In the genomic region with DNA sequence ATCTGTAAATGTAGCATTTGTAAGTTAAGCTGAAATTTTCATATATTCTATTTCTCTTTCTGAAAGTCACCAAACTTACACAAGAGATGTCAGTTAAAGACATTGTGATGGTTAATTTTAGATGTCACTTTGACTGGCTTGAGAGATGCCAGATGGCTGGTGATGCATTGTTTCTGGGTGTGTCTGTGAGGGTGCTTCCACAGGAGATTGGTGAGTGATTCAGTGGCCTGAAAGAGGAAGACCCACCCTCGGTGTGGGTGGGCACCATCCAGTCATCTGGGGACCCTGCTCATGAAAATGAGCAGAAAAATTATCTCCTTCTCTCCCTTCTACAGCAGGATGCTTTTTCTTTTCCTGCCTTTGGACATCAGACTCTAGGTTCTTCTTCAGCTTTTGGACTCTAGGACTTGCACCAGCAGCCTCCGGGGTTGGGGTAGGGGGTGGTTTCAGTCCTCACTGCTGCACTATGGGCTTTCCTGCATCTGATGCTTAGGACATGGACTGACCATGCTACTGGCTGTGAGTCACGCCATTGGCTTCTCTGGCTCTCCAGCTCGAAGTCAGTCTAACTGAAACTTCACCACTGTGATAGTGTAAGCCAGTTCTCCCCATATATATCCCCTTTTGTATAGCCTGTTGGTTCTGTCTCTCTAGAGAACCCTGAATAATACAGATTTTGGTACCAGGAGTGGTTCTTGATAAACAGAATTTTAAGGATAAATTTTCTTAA, we compare ENCODE assay signal across 7 cellular contexts. TPM values are rescaled to one million over a fixed set of nuclear protein-coding genes. Genes with fewer than 3 reads are reported as not detected.
DNase-seq lines count a peak whose midpoint lies in the region; ATAC-seq, FAIRE-seq and TF ChIP-seq lines count a peak whose summit lies in the region.

No MANE protein-coding gene starts in this region.

- H3K27ac ChIP-seq in GM12878 (ENCODE audit: control insufficient read depth, insufficient read depth) = no peak overlapping the region

- H3K27me3 Mint-ChIP-seq in natural killer cell treated with Interleukin-12 subunit alpha and Interleukin-12 subunit beta and Interleukin-15 and Interleukin-18, amount 100 ng/mL, for 72 hours = peaks cover 9 to 12% of the 10 kb centered on the region in 2 donors

- H3K4me1 ChIP-seq in Loucy (ENCODE audit: insufficient read depth, low read length, poor library complexity, severe bottlenecking) (peaks cover 21% of the 10 kb centered on the region), GM12878 (ENCODE audit: control insufficient read depth, insufficient read depth, low read length) (peaks cover 12% of the 10 kb centered on the region)

- H3K9me3 ChIP-seq in Loucy (ENCODE audit: insufficient read depth, low read depth, low read length) (no peaks in the 10 kb centered on the region), GM12878 (replicated peaks; ENCODE audit: control insufficient read depth, insufficient read depth, low read length) (no peaks in the 10 kb centered on the region; the same call in 1 of the 3 replicates)

- no peaks in the 10 kb centered on the region for H3K36me3 ChIP-seq in Loucy (ENCODE audit: insufficient read depth, low read length)
- H3K36me3 ChIP-seq in GM12878 (ENCODE audit: control insufficient read depth in 2 of 2, insufficient read depth in 2 of 2, low read length in 1 of 2) = no peaks in the 10 kb centered on the region

- RAD21 ChIA-PET in GM12878 (lab: Charles Lee; ENCODE audit: unreplicated experiment) = interaction anchor here (0.5 to 4.5 kb wide), 6 partner anchors 15 to 270 kb away, joined by 3 to 70 read pairs (median 6); no protein-coding TSS in a partner anchor

- H4K20me1 ChIP-seq in Loucy (ENCODE audit: insufficient read depth, low read length, poor library complexity, severe bottlenecking) = no peaks in the 10 kb centered on the region
- H4K20me1 ChIP-seq in GM12878 (ENCODE audit: control insufficient read depth, insufficient read depth) = no peaks in the 10 kb centered on the region

- no peak overlapping the region for H3K27ac Mint-ChIP-seq in natural killer cell treated with Interleukin-12 subunit alpha and Interleukin-12 subunit beta and Interleukin-15 and Interleukin-18, amount 100 ng/mL, for 72 hours

- H3K27me3 ChIP-seq in Loucy (ENCODE audit: insufficient read depth, low read length, poor library complexity, severe bottlenecking) (no peaks in the 10 kb centered on the region), GM12878 (replicated peaks in 1 of 2; ENCODE audit: control insufficient read depth in 2 of 2, insufficient read depth in 2 of 2, low read length in 1 of 2) (no peaks in the 10 kb centered on the region)

- 26% methylated on average over 4 of the region's 4 CpGs for WGBS in GM12878 (ENCODE audit: insufficient coverage, insufficient replicate concordance, low lambda C conversion rate, missing lambda C conversion rate)

- no peak for TF ChIP-seq POLR2A in GM12878 (IDR thresholded peaks at IDR 0.05; ENCODE audit: low read depth, low read length)

- no peak for TF ChIP-seq RAD21 in GM12878 (IDR thresholded peaks at IDR 0.05; ENCODE audit: insufficient read depth, low read depth, low read length)

- in situ Hi-C loops in GM12878 (cut with MboI) = loop anchor here (10.0 kb wide), 1 partner anchor 759 kb away; no protein-coding TSS in a partner anchor

- ATAC-seq in GM12878 (peak; percentile 50), HG02571 (IDR thresholded peaks at IDR 0.05; ENCODE audit: unreplicated experiment) (no peak)
- ATAC-seq in natural killer cell treated with Interleukin-12 subunit alpha and Interleukin-12 subunit beta and Interleukin-15 and Interleukin-18, amount 100 ng/mL, for 72 hours = no peak

- CTCF ChIA-PET in GM12878 (lab: Yijun Ruan, JAX) = interaction anchor here (0.6 to 7.8 kb wide), 10 partner anchors 12 to 756 kb away, joined by 3 to 104 read pairs (median 5); a partner anchor contains a TSS

- H3K4me3 Mint-ChIP-seq in natural killer cell treated with Interleukin-12 subunit alpha and Interleukin-12 subunit beta and Interleukin-15 and Interleukin-18, amount 100 ng/mL, for 72 hours = no peak overlapping the region

- POLR2A ChIA-PET in GM12878 (lab: Charles Lee) = no interaction called here

- no peaks in the 10 kb centered on the region for H3K9me2 ChIP-seq in Loucy (replicated peaks; ENCODE audit: low read depth, low read length)

- intact Hi-C loops in GM12878 (cut with micrococcal nuclease; ENCODE audit: unreplicated experiment) = loop anchor here (5.0 to 10.0 kb wide), 2 partner anchors 221 to 759 kb away; a partner anchor contains a TSS

- BruUV-seq in GM12878 (replicated peaks; lab: Mats Ljungman, UMichigan) = no TSS peak

- H3K9ac ChIP-seq in Loucy (ENCODE audit: low read depth, low read length, poor library complexity, severe bottlenecking) (no peak overlapping the region), GM12878 (ENCODE audit: control insufficient read depth, insufficient read depth, low read length) (no peak overlapping the region)

- H3K36me3 Mint-ChIP-seq in natural killer cell treated with Interleukin-12 subunit alpha and Interleukin-12 subunit beta and Interleukin-15 and Interleukin-18, amount 100 ng/mL, for 72 hours = no peaks in the 10 kb centered on the region

- no peaks in the 10 kb centered on the region for H3K79me2 ChIP-seq in Loucy (ENCODE audit: insufficient read depth, low read length)
- H3K79me2 ChIP-seq in GM12878 (ENCODE audit: control insufficient read depth, insufficient read depth, low read length) = no peaks in the 10 kb centered on the region

- no peak for FAIRE-seq in GM12878 (lab: Jason Lieb, UNC)

- H3K4me2 ChIP-seq in Loucy (ENCODE audit: low read depth, low read length, poor library complexity, severe bottlenecking) = peak overlapping the region; percentile 9
- H3K4me2 ChIP-seq in GM12878 (ENCODE audit: control insufficient read depth, insufficient read depth) = no peak overlapping the region

- H3K9me3 Mint-ChIP-seq in natural killer cell treated with Interleukin-12 subunit alpha and Interleukin-12 subunit beta and Interleukin-15 and Interleukin-18, amount 100 ng/mL, for 72 hours = peaks cover 3% of the 10 kb centered on the region

- no peak for TF ChIP-seq EP300 in GM12878 (IDR thresholded peaks at IDR 0.05; ENCODE audit: borderline replicate concordance in 1 of 2, control insufficient read depth in 1 of 2, low read depth in 2 of 2, low read length in 2 of 2)

- DNase-seq in GM03348 (ENCODE audit: low spot score) = peak; percentile 70
- no peak for DNase-seq in GM12878 (ENCODE audit: low read depth, low spot score)
- peak; percentile 6 for DNase-seq in stimulated activated CD4-positive, alpha-beta T cell treated with anti-CD3 and anti-CD28 coated beads, Interleukin-4, amount 100 ng/mL, for 1 hour
- DNase-seq in natural killer cell treated with Interleukin-12 subunit alpha and Interleukin-12 subunit beta and Interleukin-15 and Interleukin-18, amount 100 ng/mL, for 72 hours (ENCODE audit: low spot score) = no peak
- DNase-seq in NCI-H146 (lab: John Stamatoyannopoulos, UW) = no peak

- SMC1A ChIA-PET in GM12878 (lab: Charles Lee; ENCODE audit: uncharacterized antibody, unreplicated experiment) = interaction anchor here (0.6 to 16.7 kb wide), 9 partner anchors 26 to 270 kb away, joined by 4 to 242 read pairs (median 10); partner anchors contain the start of genes ART4 and ERP27

- H3K4me3 ChIP-seq in Loucy (ENCODE audit: low read length, poor library complexity, severe bottlenecking) (no peak overlapping the region), GM12878 (no peak overlapping the region)

- H2AFZ ChIP-seq in Loucy (ENCODE audit: low read length) (peak overlapping the region; percentile 66), GM12878 (ENCODE audit: control insufficient read depth, low read depth, low read length) (no peak overlapping the region)

- no peak for TF ChIP-seq CTCF in Loucy (conservative IDR thresholded peaks at IDR 0.05; ENCODE audit: low read length)
- TF ChIP-seq CTCF in GM12878 (IDR thresholded peaks at IDR 0.05 in 2 of 3, conservative IDR thresholded peaks at IDR 0.05 in 1 of 3; ENCODE audit: control insufficient read depth in 2 of 3, extremely low read depth in 1 of 3, insufficient read depth in 1 of 3, low read depth in 3 of 3, low read length in 3 of 3) = no peak

- H3F3A ChIP-seq in Loucy (ENCODE audit: low read depth) = no peaks in the 10 kb centered on the region

- H3K4me1 Mint-ChIP-seq in natural killer cell treated with Interleukin-12 subunit alpha and Interleukin-12 subunit beta and Interleukin-15 and Interleukin-18, amount 100 ng/mL, for 72 hours (ENCODE audit: low read depth in 2 of 2) = peaks cover 4 to 6% of the 10 kb centered on the region in 2 donors

RNA-seq across cellular contexts. Expression of gene PDE6H, which starts 20.9 kb away (rescaled TPM):
- total RNA-seq in GM12878 (2013; cell fraction: nucleolus; rRNA removed) = not detected in 2 replicates
- total RNA-seq in GM12878 (2014; rRNA removed) (0.33 TPM in 1 of 2 replicates, not detected in the other), GM12878 (2014; rRNA removed; fragmentation: Illumina TruSeq; extraction: Trizol) (not detected in 2 replicates), GM12878 (2021) (not detected in 2 replicates)
- not detected for polyA plus RNA-seq in GM12878 (2011; ENCODE audit: low read depth)
- polyA plus RNA-seq in GM12878 (2011; rRNA removed) (0.16 and 0.29 TPM in 2 replicates), GM12878 (2014; fragmentation: Illumina TruSeq; extraction: Trizol) (not detected in 2 replicates), GM12878 (2014; fragmentation: Nextera tagmentation; extraction: Ambion mirVana) (not detected), GM12878 (2014; rRNA removed) (not detected in 2 replicates), GM12878 (2016; fragmentation: Nextera tagmentation; extraction: Ambion mirVana) (not detected)
- not detected in 2 replicates for polyA plus RNA-seq in GM12878 (2011; cell fraction: cytosol; rRNA removed)
- 0.20 and 0.34 TPM in 2 replicates for polyA plus RNA-seq in GM12878 (2011; cell fraction: nucleus; rRNA removed)
- polyA plus RNA-seq in GM12878 (2012) = not detected in 2 replicates
- not detected in 2 replicates for polyA minus RNA-seq in GM12878 (2011; rRNA and poly(A)+ RNA removed)
- polyA minus RNA-seq in GM12878 (2011; cell fraction: cytosol; rRNA and poly(A)+ RNA removed) = not detected in 2 replicates
- not detected in 2 replicates for polyA minus RNA-seq in GM12878 (2011; cell fraction: nucleus; rRNA and poly(A)+ RNA removed)
- not detected for total RNA-seq in natural killer cell treated with Interleukin-12 subunit alpha and Interleukin-12 subunit beta and Interleukin-15 and Interleukin-18, amount 100 ng/mL, for 72 hours

RNA-seq across cellular contexts. Expression of gene ARHGDIB, which starts 32.3 kb away (rescaled TPM):
- 164 and 166 TPM in 2 replicates for total RNA-seq in GM12878 (2013; cell fraction: nucleolus; rRNA removed)
- total RNA-seq in GM12878 (2014; rRNA removed) (916 and 989 TPM in 2 replicates), GM12878 (2014; rRNA removed; fragmentation: Illumina TruSeq; extraction: Trizol) (1,126 and 1,183 TPM in 2 replicates), GM12878 (2021) (793 and 796 TPM in 2 replicates)
- 886 TPM for polyA plus RNA-seq in GM12878 (2011; ENCODE audit: low read depth)
- polyA plus RNA-seq in GM12878 (2011; rRNA removed) (1,451 and 1,700 TPM in 2 replicates), GM12878 (2014; fragmentation: Illumina TruSeq; extraction: Trizol) (2,158 and 2,397 TPM in 2 replicates), GM12878 (2014; fragmentation: Nextera tagmentation; extraction: Ambion mirVana) (1,000 to 10,000 TPM; 2,339 to 2,849 TPM), GM12878 (2014; rRNA removed) (954 and 1,483 TPM in 2 replicates), GM12878 (2016; fragmentation: Nextera tagmentation; extraction: Ambion mirVana) (1,000 to 10,000 TPM; 1,165 to 1,209 TPM)
- 1,936 and 2,352 TPM in 2 replicates for polyA plus RNA-seq in GM12878 (2011; cell fraction: cytosol; rRNA removed)
- 633 and 740 TPM in 2 replicates for polyA plus RNA-seq in GM12878 (2011; cell fraction: nucleus; rRNA removed)
- polyA plus RNA-seq in GM12878 (2012) = 908 and 964 TPM in 2 replicates
- 1,338 and 1,379 TPM in 2 replicates for polyA minus RNA-seq in GM12878 (2011; rRNA and poly(A)+ RNA removed)
- 231 and 269 TPM in 2 replicates for polyA minus RNA-seq in GM12878 (2011; cell fraction: cytosol; rRNA and poly(A)+ RNA removed)
- polyA minus RNA-seq in GM12878 (2011; cell fraction: nucleus; rRNA and poly(A)+ RNA removed) = 159 and 240 TPM in 2 replicates
- total RNA-seq in natural killer cell treated with Interleukin-12 subunit alpha and Interleukin-12 subunit beta and Interleukin-15 and Interleukin-18, amount 100 ng/mL, for 72 hours = 100 to 1,000 TPM; 412 to 543 TPM

RNA-seq across cellular contexts. Expression of gene ERP27, which starts 55.4 kb away (rescaled TPM):
- total RNA-seq in GM12878 (2013; cell fraction: nucleolus; rRNA removed) = 6.5 and 6.7 TPM in 2 replicates
- total RNA-seq in GM12878 (2014; rRNA removed) = 1.0 and 1.6 TPM in 2 replicates
- 1.5 and 1.8 TPM in 2 replicates for total RNA-seq in GM12878 (2014; rRNA removed; fragmentation: Illumina TruSeq; extraction: Trizol)
- total RNA-seq in GM12878 (2021) = 0.93 and 1.1 TPM in 2 replicates
- polyA plus RNA-seq in GM12878 (2011; ENCODE audit: low read depth) = 0.96 TPM
- 2.0 and 2.1 TPM in 2 replicates for polyA plus RNA-seq in GM12878 (2011; rRNA removed)
- 0.55 and 0.64 TPM in 2 replicates for polyA plus RNA-seq in GM12878 (2011; cell fraction: cytosol; rRNA removed)
- 2.3 and 2.5 TPM in 2 replicates for polyA plus RNA-seq in GM12878 (2011; cell fraction: nucleus; rRNA removed)
- polyA plus RNA-seq in GM12878 (2012) = 1.1 and 1.4 TPM in 2 replicates
- 1.5 and 2.4 TPM in 2 replicates for polyA plus RNA-seq in GM12878 (2014; fragmentation: Illumina TruSeq; extraction: Trizol)
- 1 to 10 TPM in 1 of 2 experiments, under 1 TPM in 1; 0.91 to 1.3 TPM for polyA plus RNA-seq in GM12878 (2014; fragmentation: Nextera tagmentation; extraction: Ambion mirVana)
- polyA plus RNA-seq in GM12878 (2014; rRNA removed) = 0.90 and 1.5 TPM in 2 replicates
- 1 to 10 TPM in 1 of 2 experiments, under 1 TPM in 1; 0.95 to 1.7 TPM for polyA plus RNA-seq in GM12878 (2016; fragmentation: Nextera tagmentation; extraction: Ambion mirVana)
- polyA minus RNA-seq in GM12878 (2011; rRNA and poly(A)+ RNA removed) = 2.0 and 2.4 TPM in 2 replicates
- polyA minus RNA-seq in GM12878 (2011; cell fraction: cytosol; rRNA and poly(A)+ RNA removed) = not detected in 2 replicates
- 3.3 and 7.4 TPM in 2 replicates for polyA minus RNA-seq in GM12878 (2011; cell fraction: nucleus; rRNA and poly(A)+ RNA removed)
- 1 to 10 TPM; 3.2 to 3.7 TPM for total RNA-seq in natural killer cell treated with Interleukin-12 subunit alpha and Interleukin-12 subunit beta and Interleukin-15 and Interleukin-18, amount 100 ng/mL, for 72 hours

Comparison
In these comparisons a context has a peak if more than half of its experiments do, and no peak if none do; other contexts are left out.
1. DNase-seq: peak in GM03348 (single experiment) and stimulated activated CD4-positive, alpha-beta T cell treated with anti-CD3 and anti-CD28 coated beads, Interleukin-4, amount 100 ng/mL, for 1 hour (single experiment); none in GM12878 (single experiment), natural killer cell treated with Interleukin-12 subunit alpha and Interleukin-12 subunit beta and Interleukin-15 and Interleukin-18, amount 100 ng/mL, for 72 hours (single experiment) and NCI-H146 (single experiment).